9 cellular contexts compared by ENCODE assay signal in genomic region chr3:192825657-192826200, GRCh38.
A peak's percentile ranks its signal among the peaks of the same experiment; 100 is the strongest.
DNase-seq lines count a peak whose midpoint lies in the region; ATAC-seq, FAIRE-seq and TF ChIP-seq lines count a peak whose summit lies in the region.
"Had no signal": no experiment of that assay in that cellular context is flagged by ENCODE, and none has a peak within 500 bp of the region (broad histone marks: within the 10 kb centered on the region; RNA-seq: fewer than 3 reads in every experiment).

No MANE protein-coding gene starts in this region.

- dilution Hi-C loops in endothelial cell of umbilical vein (cut with MboI; ENCODE audit: extremely low pct_ligation_motif_present, low sequenced_read_pairs): no loop called here

- peak; percentile 48 for FAIRE-seq in endothelial cell of umbilical vein (lab: Jason Lieb, UNC)

- peak in 1 of 2 donors; percentile 2 for TF ChIP-seq CTCF in endothelial cell of umbilical vein (IDR thresholded peaks at IDR 0.05; ENCODE audit: extremely low read depth in 1 of 2, insufficient read depth in 1 of 2, low read depth in 1 of 2, low read length in 2 of 2)

- H2AFZ ChIP-seq in endothelial cell of umbilical vein (ENCODE audit: low read depth, low read length): no peak overlapping the region

- CTCF ChIA-PET in endothelial cell of umbilical vein (lab: Charles Lee): interaction anchor here (0.5 to 2.5 kb wide), 5 partner anchors 9 to 215 kb away, joined by 3 to 7 read pairs (median 4); no protein-coding TSS in a partner anchor

- H4K20me1 ChIP-seq in endothelial cell of umbilical vein (replicated peaks; ENCODE audit: control insufficient read depth, extremely low read depth, insufficient read depth, low read length): no peaks in the 10 kb centered on the region

- no peaks in the 10 kb centered on the region for H3K36me3 ChIP-seq in endothelial cell of umbilical vein (ENCODE audit: control insufficient read depth in 2 of 2, extremely low read depth in 1 of 2, insufficient read depth in 2 of 2, low read length in 2 of 2)

- no peak for TF ChIP-seq POLR2A in endothelial cell of umbilical vein (IDR thresholded peaks at IDR 0.05; ENCODE audit: low read depth, low read length)

- H3K27ac Mint-ChIP-seq in immature natural killer cell: no peak overlapping the region

- peaks cover 0 to 4% (median 4%) of the 10 kb centered on the region in 3 donors for H3K27me3 Mint-ChIP-seq in immature natural killer cell (ENCODE audit: low read depth in 3 of 3)
- H3K27me3 Mint-ChIP-seq: central memory CD8-positive, alpha-beta T cell had no signal

- no peak overlapping the region for H3K9ac ChIP-seq in endothelial cell of umbilical vein (replicated peaks; ENCODE audit: extremely low read depth, insufficient read depth, low read length)

- no peaks in the 10 kb centered on the region for H3K27me3 ChIP-seq in endothelial cell of umbilical vein (ENCODE audit: control insufficient read depth in 2 of 2, insufficient read depth in 2 of 2, low read length in 2 of 2)

- H3K9me1 ChIP-seq in endothelial cell of umbilical vein (replicated peaks; ENCODE audit: control insufficient read depth, extremely low read depth, insufficient read depth, low read length): no peaks in the 10 kb centered on the region

- H3K4me1 ChIP-seq in endothelial cell of umbilical vein (ENCODE audit: control insufficient read depth, extremely low read depth, insufficient read depth, low read length): peaks cover 6% of the 10 kb centered on the region

- ATAC-seq in HG02642 (IDR thresholded peaks at IDR 0.05; ENCODE audit: poor library complexity, unreplicated experiment) (peak; percentile 52), HG02571 (IDR thresholded peaks at IDR 0.05; ENCODE audit: unreplicated experiment) (no peak)

- H3K4me1 Mint-ChIP-seq in immature natural killer cell: no peaks in the 10 kb centered on the region
- H3K4me1 Mint-ChIP-seq: central memory CD8-positive, alpha-beta T cell had no signal

- peaks cover 0 to 5% (median 0%) of the 10 kb centered on the region in 6 donors for H3K9me3 Mint-ChIP-seq in immature natural killer cell
- H3K9me3 Mint-ChIP-seq: central memory CD8-positive, alpha-beta T cell had no signal

- no peaks in the 10 kb centered on the region for H3K79me2 ChIP-seq in endothelial cell of umbilical vein (ENCODE audit: control insufficient read depth, insufficient read depth, low read length)

- H3K27ac ChIP-seq in endothelial cell of umbilical vein (ENCODE audit: insufficient read depth, low read depth, low read length): no peak overlapping the region

- no peak overlapping the region for H3K4me3 Mint-ChIP-seq in immature natural killer cell
- H3K4me3 Mint-ChIP-seq: central memory CD8-positive, alpha-beta T cell had no signal

- no peaks in the 10 kb centered on the region for H3K36me3 Mint-ChIP-seq in immature natural killer cell

- no TSS peak for BruUV-seq in endothelial cell of umbilical vein (replicated peaks; lab: Mats Ljungman, UMichigan)

- intact Hi-C loops in endothelial cell of umbilical vein (cut with micrococcal nuclease): no loop called here

- no peak overlapping the region for H3K4me3 ChIP-seq in endothelial cell of umbilical vein (replicated peaks in 1 of 3; ENCODE audit: insufficient read depth in 1 of 3, low read depth in 1 of 3, low read length in 3 of 3)

- POLR2A ChIA-PET in endothelial cell of umbilical vein (lab: Charles Lee): no interaction called here

- peak; percentile 71 for DNase-seq in COLO668 (lab: John Stamatoyannopoulos, UW; ENCODE audit: unreplicated experiment)
- peak; percentile 79 for DNase-seq in NCI-H2227 (lab: John Stamatoyannopoulos, UW; ENCODE audit: unreplicated experiment)
- DNase-seq in endothelial cell of umbilical vein (ENCODE audit: low read depth, low spot score): peak; percentile 82
- no peak for DNase-seq in activated effector memory CD4-positive, alpha-beta T cell treated with anti-CD3 and anti-CD28 coated beads, Interleukin-2, amount 50 U/mL, for 16 hours
- no peak for DNase-seq in immature natural killer cell
- no peak for DNase-seq in superior temporal gyrus (ENCODE audit: extremely low spot score)

- no peaks in the 10 kb centered on the region for H3K9me3 ChIP-seq in endothelial cell of umbilical vein (replicated peaks; ENCODE audit: control insufficient read depth, insufficient read depth, low read length)

- no peak overlapping the region for H3K4me2 ChIP-seq in endothelial cell of umbilical vein (ENCODE audit: insufficient read depth, low read length)

TF ChIP-seq in endothelial cell of umbilical vein, 7 proteins besides CTCF, POLR2A, EP300 and RAD21:
- TF ChIP-seq POLR2AphosphoS5 (IDR thresholded peaks at IDR 0.05; ENCODE audit: insufficient read depth, low read depth, low read length): no peak
- no peak for TF ChIP-seq EZH2 (IDR thresholded peaks at IDR 0.05; ENCODE audit: borderline replicate concordance, low read depth, low read length, severe bottlenecking)
- no peak for TF ChIP-seq FOS (IDR thresholded peaks at IDR 0.05; ENCODE audit: borderline replicate concordance, insufficient read depth, low read length)
- TF ChIP-seq MAX (IDR thresholded peaks at IDR 0.05; ENCODE audit: insufficient read depth, insufficient read length): no peak
- TF ChIP-seq MYC (IDR thresholded peaks at IDR 0.05; ENCODE audit: low read depth, low read length): no peak
- no peak for TF ChIP-seq GATA2 (IDR thresholded peaks at IDR 0.05; ENCODE audit: insufficient read depth, insufficient read length, low read depth, low read length)
- TF ChIP-seq JUN (IDR thresholded peaks at IDR 0.05; ENCODE audit: borderline replicate concordance, insufficient read depth, insufficient read length, low read depth): no peak
TF ChIP-seq in endothelial cell of umbilical vein: peak in this region for 0.

Comparison
In these comparisons a context has a peak if more than half of its experiments do, and no peak if none do; other contexts are left out.
1. DNase-seq: peak in COLO668 (single experiment), NCI-H2227 (single experiment) and endothelial cell of umbilical vein (single experiment); none in activated effector memory CD4-positive, alpha-beta T cell treated with anti-CD3 and anti-CD28 coated beads, Interleukin-2, amount 50 U/mL, for 16 hours (single experiment), immature natural killer cell (0 of 3) and superior temporal gyrus (single experiment).